15 cellular contexts compared by ENCODE assay signal in the genomic region with DNA sequence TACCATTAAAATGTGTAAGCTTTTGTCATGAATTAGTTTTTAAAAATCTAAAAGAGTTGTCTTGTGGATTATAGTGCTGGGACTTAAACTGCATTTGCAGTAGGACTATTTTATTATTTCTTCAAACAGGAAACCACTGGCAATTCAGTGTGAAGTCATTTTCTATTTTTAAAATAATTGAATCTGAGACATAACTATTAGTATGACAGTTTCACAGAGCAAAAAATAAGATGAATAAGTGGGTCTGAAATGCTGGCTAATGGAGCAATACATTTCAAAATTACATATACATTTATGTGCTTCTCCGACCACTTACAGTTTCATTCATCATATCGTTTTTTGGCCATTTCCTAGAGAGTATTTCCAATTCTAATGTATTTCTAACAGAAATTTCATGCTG.
DNase-seq lines count a peak whose midpoint lies in the region; ATAC-seq and TF ChIP-seq lines count a peak whose summit lies in the region.
"Had no signal": no experiment of that assay in that cellular context is flagged by ENCODE, and none has a peak within 500 bp of the region (broad histone marks: within the 10 kb centered on the region; RNA-seq: fewer than 3 reads in every experiment).

No MANE protein-coding gene starts in this region.

- peak; percentile 54 for ATAC-seq in GM21367 (IDR thresholded peaks at IDR 0.05; ENCODE audit: unreplicated experiment)
- peak; percentile 69 for ATAC-seq in HG03196 (IDR thresholded peaks at IDR 0.05; ENCODE audit: unreplicated experiment)
- ATAC-seq: stimulated activated naive CD8-positive, alpha-beta T cell treated with anti-CD3 and anti-CD28 coated beads, Interleukin-15, Interleukin-2, amounts not matched to agents 100 U/mL and 50 U/mL, for 24 hours had no signal

- H3K27ac ChIP-seq in tibial artery, result no peak overlapping the region
- H3K27ac ChIP-seq: esophagus squamous epithelium had no signal

- intact Hi-C loops in tibial artery (cut with DNase I; ENCODE audit: low total_unique reads), result no loop called here

- H3K4me3 ChIP-seq in choroid plexus epithelial cell (ENCODE audit: low read depth, low read length) (no peak overlapping the region), tibial artery (no peak overlapping the region)
- H3K4me3 ChIP-seq: esophagus squamous epithelium had no signal

- no peaks in the 10 kb centered on the region for H3K27me3 ChIP-seq in tibial artery
- H3K27me3 ChIP-seq: esophagus squamous epithelium had no signal

- no peaks in the 10 kb centered on the region for H3K36me3 ChIP-seq in tibial artery
- H3K36me3 ChIP-seq: esophagus squamous epithelium had no signal

- no peak for TF ChIP-seq CTCF in GM13977 (IDR thresholded peaks at IDR 0.05; ENCODE audit: extremely low read depth, insufficient read depth, missing control alignments)
- TF ChIP-seq CTCF in choroid plexus epithelial cell (conservative IDR thresholded peaks at IDR 0.05; ENCODE audit: low read depth, low read length), result no peak
- TF ChIP-seq CTCF in tibial artery (IDR thresholded peaks at IDR 0.05), result no peak

- H3K9me3 ChIP-seq in tibial artery, result no peaks in the 10 kb centered on the region
- H3K9me3 ChIP-seq: esophagus squamous epithelium had no signal

- in situ Hi-C loops in GM13977 (cut with MboI; ENCODE audit: low pct_unique_long_range_greater_than_20kb, low sequenced_read_pairs, unreplicated experiment), result no loop called here

- DNase-seq in GM13977 (ENCODE audit: low spot score), result peak; percentile 23
- DNase-seq in choroid plexus epithelial cell (ENCODE audit: low read depth), result peak; percentile 19
- DNase-seq in OCI-M1 (lab: John Stamatoyannopoulos, UW), result no peak
- DNase-seq in tibial artery, result no peak
- DNase-seq in DMS 273 treated with DMSO at 0.1 percent for 48 hours (lab: John Stamatoyannopoulos, UW), result no peak
- no peak for DNase-seq in cerebellar cortex (ENCODE audit: low spot score)
- DNase-seq: activated CD4-positive, alpha-beta memory T cell treated with anti-CD3 and anti-CD28 coated beads for 36 hours; activated naive CD4-positive, alpha-beta T cell treated with anti-CD3 and anti-CD28 coated beads for 36 hours; DMS53; esophagus squamous epithelium; H9; stimulated activated CD4-positive, alpha-beta T cell treated with anti-CD3 and anti-CD28 coated beads, Interleukin-4, amount 100 ng/mL, for 24 hours; stimulated activated naive CD8-positive, alpha-beta T cell treated with anti-CD3 and anti-CD28 coated beads, Interleukin-15, Interleukin-2, amounts not matched to agents 100 U/mL and 50 U/mL, for 24 hours had no signal

- H3K4me1 ChIP-seq in tibial artery, result peaks cover 0 to 14% (median 8%) of the 10 kb centered on the region in 4 donors
- H3K4me1 ChIP-seq: esophagus squamous epithelium had no signal

Comparison
In these comparisons a context has a peak if more than half of its experiments do, and no peak if none do; other contexts are left out.
1. DNase-seq: peak in GM13977 (single experiment) and choroid plexus epithelial cell (single experiment); none in OCI-M1 (single experiment), tibial artery (0 of 2), DMS 273 treated with DMSO at 0.1 percent for 48 hours (single experiment) and cerebellar cortex (single experiment).